In the genomic region with DNA sequence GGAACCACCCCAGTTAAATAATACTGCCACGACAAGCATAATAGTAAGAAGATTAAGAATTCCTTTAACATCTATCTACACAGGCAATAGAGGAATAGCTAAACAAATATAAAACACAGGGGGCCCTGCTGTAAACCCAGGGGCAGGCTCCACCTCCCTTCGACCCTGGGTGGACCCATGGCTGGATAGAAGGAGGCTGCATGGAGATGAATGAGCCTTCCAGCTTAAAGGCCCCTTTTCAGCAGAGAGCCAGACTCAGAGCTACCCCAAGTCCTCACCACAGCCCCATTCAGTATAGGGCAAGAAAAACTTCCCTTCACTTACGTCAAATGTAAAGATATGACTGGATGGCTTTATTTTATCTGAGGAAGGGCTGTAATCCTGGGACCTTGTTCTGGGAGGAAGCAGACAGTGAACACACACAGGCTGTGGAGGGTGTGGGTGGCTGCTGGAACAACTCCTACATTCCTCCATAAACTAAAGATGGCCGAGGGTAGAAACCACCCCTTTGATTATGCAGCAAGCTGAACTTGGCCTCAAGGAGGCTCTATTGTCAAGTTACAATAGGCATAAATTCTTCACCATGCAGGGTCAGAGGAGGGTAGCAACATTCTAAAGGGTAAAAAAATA, we compare ENCODE assay signal across 1 cellular context.
TF ChIP-seq lines count a peak whose summit lies in the region.

No MANE protein-coding gene starts in this region.

TF ChIP-seq in IMR-90, 13 proteins besides CTCF, POLR2A, EP300 and RAD21:
- TF ChIP-seq MAZ (IDR thresholded peaks at IDR 0.05; ENCODE audit: borderline replicate concordance, low read depth, low read length) = no peak
- no peak for TF ChIP-seq CEBPB (IDR thresholded peaks at IDR 0.05; ENCODE audit: low read depth, low read length)
- TF ChIP-seq, protein P1, sequence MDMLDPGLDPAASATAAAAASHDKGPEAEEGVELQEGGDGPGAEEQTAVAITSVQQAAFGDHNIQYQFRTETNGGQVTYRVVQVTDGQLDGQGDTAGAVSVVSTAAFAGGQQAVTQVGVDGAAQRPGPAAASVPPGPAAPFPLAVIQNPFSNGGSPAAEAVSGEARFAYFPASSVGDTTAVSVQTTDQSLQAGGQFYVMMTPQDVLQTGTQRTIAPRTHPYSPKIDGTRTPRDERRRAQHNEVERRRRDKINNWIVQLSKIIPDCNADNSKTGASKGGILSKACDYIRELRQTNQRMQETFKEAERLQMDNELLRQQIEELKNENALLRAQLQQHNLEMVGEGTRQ (IDR thresholded peaks at IDR 0.05; ENCODE audit: low read depth, low read length) = no peak
- TF ChIP-seq MAFK (IDR thresholded peaks at IDR 0.05; ENCODE audit: low read depth, low read length) = no peak
